1 cellular context compared by ENCODE assay signal in genomic region chr3:5013021-5013906, GRCh38.
TF ChIP-seq lines count a peak whose summit lies in the region.

No MANE protein-coding gene starts in this region.

TF ChIP-seq in HEK293, 187 proteins besides CTCF, POLR2A, EP300 and RAD21 (continued from another document and continues in another):
- TF ChIP-seq ZNF366 (tag by site-specific recombination; conservative IDR thresholded peaks at IDR 0.05) (peak; percentile 69), ZNF571 (tag by site-specific recombination; IDR thresholded peaks at IDR 0.05) (no peak), ZNF112 (tag by site-specific recombination; IDR thresholded peaks at IDR 0.05) (no peak), YY2 (tag by site-specific recombination; IDR thresholded peaks at IDR 0.05) (no peak), KLF1 (tag by site-specific recombination; IDR thresholded peaks at IDR 0.05) (peak; percentile 72), ZBTB20 (tag by site-specific recombination; IDR thresholded peaks at IDR 0.05) (no peak), ZNF362 (tag by site-specific recombination; IDR thresholded peaks at IDR 0.05) (no peak), ZNF155 (tag by site-specific recombination; IDR thresholded peaks at IDR 0.05) (no peak), ZFP3 (tag by site-specific recombination; IDR thresholded peaks at IDR 0.05; ENCODE audit: low read depth) (no peak), ZNF221 (tag by site-specific recombination; IDR thresholded peaks at IDR 0.05; ENCODE audit: borderline replicate concordance) (no peak), ZSCAN16 (tag by site-specific recombination; IDR thresholded peaks at IDR 0.05) (no peak), HOXD13 (CRISPR knock-in tag; IDR thresholded peaks at IDR 0.05; ENCODE audit: borderline replicate concordance) (no peak), HOXC10 (CRISPR knock-in tag; IDR thresholded peaks at IDR 0.05) (no peak), ZNF214 (tag by site-specific recombination; IDR thresholded peaks at IDR 0.05; ENCODE audit: borderline replicate concordance) (no peak), ZNF600 (tag by site-specific recombination; IDR thresholded peaks at IDR 0.05) (0 out of 2 replicates have a peak, but pooled peaks have one; percentile 27), YY1 (tag by site-specific recombination; IDR thresholded peaks at IDR 0.05) (no peak), ZNF768 (tag by site-specific recombination; IDR thresholded peaks at IDR 0.05) (no peak), ZNF114 (tag by site-specific recombination; IDR thresholded peaks at IDR 0.05) (no peak), PATZ1 (tag by site-specific recombination; IDR thresholded peaks at IDR 0.05) (0 out of 2 replicates have a peak, but pooled peaks have one; percentile 34), SP3 (tag by site-specific recombination; IDR thresholded peaks at IDR 0.05) (peak; percentile 43; the same call in 1 of the 2 replicates), GLI2 (tag by site-specific recombination; IDR thresholded peaks at IDR 0.05; ENCODE audit: borderline replicate concordance, low read depth) (no peak), ZNF354C (tag by site-specific recombination; IDR thresholded peaks at IDR 0.05; ENCODE audit: borderline replicate concordance, low read depth) (no peak), ATF2 (tag by site-specific recombination; IDR thresholded peaks at IDR 0.05; ENCODE audit: low read depth) (no peak), PRDM1 (tag by site-specific recombination; IDR thresholded peaks at IDR 0.05) (peak; percentile 98), ZNF311 (tag by site-specific recombination; IDR thresholded peaks at IDR 0.05; ENCODE audit: borderline replicate concordance) (no peak), ZNF24 (tag by site-specific recombination; IDR thresholded peaks at IDR 0.05) (no peak), ZNF302 (tag by site-specific recombination; IDR thresholded peaks at IDR 0.05; ENCODE audit: low read depth) (no peak), ZNF223 (tag by site-specific recombination; IDR thresholded peaks at IDR 0.05) (no peak), TSHZ1 (tag by site-specific recombination; IDR thresholded peaks at IDR 0.05; ENCODE audit: borderline replicate concordance) (no peak), ZNF513 (tag by site-specific recombination; IDR thresholded peaks at IDR 0.05) (peak; percentile 52; the same call in 1 of the 2 replicates), ZNF776 (tag by site-specific recombination; IDR thresholded peaks at IDR 0.05; ENCODE audit: borderline replicate concordance) (no peak), REST (tag by site-specific recombination; IDR thresholded peaks at IDR 0.05) (no peak), ZNF174 (tag by site-specific recombination; IDR thresholded peaks at IDR 0.05) (no peak), ZBTB44 (tag by site-specific recombination; IDR thresholded peaks at IDR 0.05) (no peak), ZNF544 (tag by site-specific recombination; IDR thresholded peaks at IDR 0.05) (no peak), KLF8 (tag by site-specific recombination; IDR thresholded peaks at IDR 0.05) (no peak), OSR2 (tag by site-specific recombination; IDR thresholded peaks at IDR 0.05) (no peak), ZNF280D (tag by site-specific recombination; IDR thresholded peaks at IDR 0.05) (no peak), KLF10 (tag by site-specific recombination; IDR thresholded peaks at IDR 0.05) (no peak), ZNF26 (tag by site-specific recombination; IDR thresholded peaks at IDR 0.05) (no peak), ZNF670 (tag by site-specific recombination; IDR thresholded peaks at IDR 0.05; ENCODE audit: low read depth) (no peak), ZNF391 (tag by site-specific recombination; IDR thresholded peaks at IDR 0.05; ENCODE audit: borderline replicate concordance, low read depth) (no peak), ZNF416 (tag by site-specific recombination; IDR thresholded peaks at IDR 0.05) (no peak), KLF16 (tag by site-specific recombination; IDR thresholded peaks at IDR 0.05) (no peak)
